Comparison of ENCODE assay signal across 1 cellular context in the genomic region with DNA sequence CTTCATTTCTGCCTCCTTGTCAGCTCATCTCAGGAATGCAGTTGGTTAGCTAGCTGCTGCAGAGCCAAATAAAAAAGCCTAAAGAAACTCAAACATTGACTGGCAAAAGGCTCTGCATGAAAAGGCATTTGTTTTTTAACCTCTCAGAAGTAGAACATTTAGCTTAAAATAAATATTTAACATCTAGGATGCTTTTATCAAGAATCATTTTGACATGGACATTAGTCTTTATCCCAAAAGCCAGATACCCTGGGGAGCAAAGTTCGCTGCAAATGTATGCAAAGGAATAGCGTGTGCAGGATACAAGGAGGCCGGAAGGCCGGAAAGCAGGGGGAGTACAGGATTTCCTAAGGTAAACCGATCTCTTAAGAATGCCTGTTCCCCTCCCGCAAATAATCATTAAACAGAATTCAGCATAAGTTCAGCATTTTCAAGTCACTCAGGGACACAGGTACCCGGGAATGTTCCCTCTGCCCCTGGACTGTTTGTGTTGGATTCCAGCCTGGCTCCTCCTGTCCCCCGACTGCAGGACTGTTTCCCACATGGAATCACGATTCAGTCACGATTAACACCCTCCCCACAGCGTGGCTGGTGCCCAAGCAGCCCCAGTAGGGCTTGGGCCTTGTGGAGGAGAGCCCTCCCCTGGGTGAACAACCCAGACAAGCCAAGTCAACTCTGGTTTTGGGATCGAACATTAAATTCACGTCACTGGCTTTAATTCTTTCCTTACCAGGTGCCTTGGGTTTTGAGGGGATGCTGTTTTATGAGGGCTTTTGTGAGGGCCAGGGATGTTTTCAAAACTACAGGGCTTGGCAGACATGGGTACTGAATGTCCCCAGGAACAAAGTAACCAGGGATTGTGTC.
A peak's percentile ranks its signal among the peaks of the same experiment; 100 is the strongest.
TF ChIP-seq lines count a peak whose summit lies in the region.

No MANE protein-coding gene starts in this region.

TF ChIP-seq in HepG2, 621 proteins besides CTCF, POLR2A, EP300 and RAD21 (continued from another document):
- TF ChIP-seq, protein P1, sequence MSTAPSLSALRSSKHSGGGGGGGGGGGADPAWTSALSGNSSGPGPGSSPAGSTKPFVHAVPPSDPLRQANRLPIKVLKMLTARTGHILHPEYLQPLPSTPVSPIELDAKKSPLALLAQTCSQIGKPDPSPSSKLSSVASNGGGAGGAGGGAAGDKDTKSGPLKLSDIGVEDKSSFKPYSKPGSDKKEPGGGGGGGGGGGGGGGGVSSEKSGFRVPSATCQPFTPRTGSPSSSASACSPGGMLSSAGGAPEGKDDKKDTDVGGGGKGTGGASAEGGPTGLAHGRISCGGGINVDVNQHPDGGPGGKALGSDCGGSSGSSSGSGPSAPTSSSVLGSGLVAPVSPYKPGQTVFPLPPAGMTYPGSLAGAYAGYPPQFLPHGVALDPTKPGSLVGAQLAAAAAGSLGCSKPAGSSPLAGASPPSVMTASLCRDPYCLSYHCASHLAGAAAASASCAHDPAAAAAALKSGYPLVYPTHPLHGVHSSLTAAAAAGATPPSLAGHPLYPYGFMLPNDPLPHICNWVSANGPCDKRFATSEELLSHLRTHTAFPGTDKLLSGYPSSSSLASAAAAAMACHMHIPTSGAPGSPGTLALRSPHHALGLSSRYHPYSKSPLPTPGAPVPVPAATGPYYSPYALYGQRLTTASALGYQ (CRISPR knock-in tag; IDR thresholded peaks at IDR 0.05), result peak; percentile 65; the same call in 1 of the 2 replicates
- TF ChIP-seq MIER3 (CRISPR knock-in tag; IDR thresholded peaks at IDR 0.05; ENCODE audit: borderline replicate concordance), result no peak
- TF ChIP-seq SIX1 (CRISPR knock-in tag; IDR thresholded peaks at IDR 0.05; ENCODE audit: borderline replicate concordance), result peak; percentile 80; the same call in 1 of the 2 replicates
- TF ChIP-seq, protein P2, sequence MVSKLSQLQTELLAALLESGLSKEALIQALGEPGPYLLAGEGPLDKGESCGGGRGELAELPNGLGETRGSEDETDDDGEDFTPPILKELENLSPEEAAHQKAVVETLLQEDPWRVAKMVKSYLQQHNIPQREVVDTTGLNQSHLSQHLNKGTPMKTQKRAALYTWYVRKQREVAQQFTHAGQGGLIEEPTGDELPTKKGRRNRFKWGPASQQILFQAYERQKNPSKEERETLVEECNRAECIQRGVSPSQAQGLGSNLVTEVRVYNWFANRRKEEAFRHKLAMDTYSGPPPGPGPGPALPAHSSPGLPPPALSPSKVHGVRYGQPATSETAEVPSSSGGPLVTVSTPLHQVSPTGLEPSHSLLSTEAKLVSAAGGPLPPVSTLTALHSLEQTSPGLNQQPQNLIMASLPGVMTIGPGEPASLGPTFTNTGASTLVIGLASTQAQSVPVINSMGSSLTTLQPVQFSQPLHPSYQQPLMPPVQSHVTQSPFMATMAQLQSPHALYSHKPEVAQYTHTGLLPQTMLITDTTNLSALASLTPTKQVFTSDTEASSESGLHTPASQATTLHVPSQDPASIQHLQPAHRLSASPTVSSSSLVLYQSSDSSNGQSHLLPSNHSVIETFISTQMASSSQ (IDR thresholded peaks at IDR 0.05; ENCODE audit: low read depth), result peak; percentile 65
- TF ChIP-seq, protein P2 (CRISPR knock-in tag; IDR thresholded peaks at IDR 0.05; ENCODE audit: borderline replicate concordance), result peak; percentile 11; the same call in 1 of the 2 replicates
- TF ChIP-seq, protein P3, sequence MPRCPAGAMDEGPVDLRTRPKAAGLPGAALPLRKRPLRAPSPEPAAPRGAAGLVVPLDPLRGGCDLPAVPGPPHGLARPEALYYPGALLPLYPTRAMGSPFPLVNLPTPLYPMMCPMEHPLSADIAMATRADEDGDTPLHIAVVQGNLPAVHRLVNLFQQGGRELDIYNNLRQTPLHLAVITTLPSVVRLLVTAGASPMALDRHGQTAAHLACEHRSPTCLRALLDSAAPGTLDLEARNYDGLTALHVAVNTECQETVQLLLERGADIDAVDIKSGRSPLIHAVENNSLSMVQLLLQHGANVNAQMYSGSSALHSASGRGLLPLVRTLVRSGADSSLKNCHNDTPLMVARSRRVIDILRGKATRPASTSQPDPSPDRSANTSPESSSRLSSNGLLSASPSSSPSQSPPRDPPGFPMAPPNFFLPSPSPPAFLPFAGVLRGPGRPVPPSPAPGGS (CRISPR knock-in tag; IDR thresholded peaks at IDR 0.05), result peak; percentile 23; the same call in 1 of the 2 replicates
- TF ChIP-seq ETV5 (CRISPR knock-in tag; IDR thresholded peaks at IDR 0.05; ENCODE audit: borderline replicate concordance), result peak; percentile 97
- 0 out of 2 replicates have a peak, but pooled peaks have one; percentile 43 for TF ChIP-seq ZNF891 (CRISPR knock-in tag; IDR thresholded peaks at IDR 0.05)
- TF ChIP-seq MED1 (CRISPR knock-in tag; IDR thresholded peaks at IDR 0.05), result peak; percentile 94
- peak; percentile 54 for TF ChIP-seq FOXA3 (CRISPR knock-in tag; IDR thresholded peaks at IDR 0.05)
- TF ChIP-seq HMG20B (CRISPR knock-in tag; conservative IDR thresholded peaks at IDR 0.05), result no peak
- peak; percentile 22; the same call in 1 of the 2 replicates for TF ChIP-seq ZNF292 (CRISPR knock-in tag; IDR thresholded peaks at IDR 0.05; ENCODE audit: borderline replicate concordance, low read depth)
- peak; percentile 69; the same call in 1 of the 2 replicates for TF ChIP-seq MED13 (CRISPR knock-in tag; IDR thresholded peaks at IDR 0.05)
- TF ChIP-seq PPARG (CRISPR knock-in tag; conservative IDR thresholded peaks at IDR 0.05), result peak; percentile 64
- TF ChIP-seq SP5 (CRISPR knock-in tag; IDR thresholded peaks at IDR 0.05; ENCODE audit: borderline replicate concordance, low read depth), result 0 out of 2 replicates have a peak, but pooled peaks have one; percentile 44
- TF ChIP-seq, protein P4, sequence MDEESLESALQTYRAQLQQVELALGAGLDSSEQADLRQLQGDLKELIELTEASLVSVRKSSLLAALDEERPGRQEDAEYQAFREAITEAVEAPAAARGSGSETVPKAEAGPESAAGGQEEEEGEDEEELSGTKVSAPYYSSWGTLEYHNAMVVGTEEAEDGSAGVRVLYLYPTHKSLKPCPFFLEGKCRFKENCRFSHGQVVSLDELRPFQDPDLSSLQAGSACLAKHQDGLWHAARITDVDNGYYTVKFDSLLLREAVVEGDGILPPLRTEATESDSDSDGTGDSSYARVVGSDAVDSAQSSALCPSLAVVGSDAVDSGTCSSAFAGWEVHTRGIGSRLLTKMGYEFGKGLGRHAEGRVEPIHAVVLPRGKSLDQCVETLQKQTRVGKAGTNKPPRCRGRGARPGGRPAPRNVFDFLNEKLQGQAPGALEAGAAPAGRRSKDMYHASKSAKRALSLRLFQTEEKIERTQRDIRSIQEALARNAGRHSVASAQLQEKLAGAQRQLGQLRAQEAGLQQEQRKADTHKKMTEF (CRISPR knock-in tag; IDR thresholded peaks at IDR 0.05), result peak; percentile 51; the same call in 1 of the 2 replicates
- TF ChIP-seq, protein P5, sequence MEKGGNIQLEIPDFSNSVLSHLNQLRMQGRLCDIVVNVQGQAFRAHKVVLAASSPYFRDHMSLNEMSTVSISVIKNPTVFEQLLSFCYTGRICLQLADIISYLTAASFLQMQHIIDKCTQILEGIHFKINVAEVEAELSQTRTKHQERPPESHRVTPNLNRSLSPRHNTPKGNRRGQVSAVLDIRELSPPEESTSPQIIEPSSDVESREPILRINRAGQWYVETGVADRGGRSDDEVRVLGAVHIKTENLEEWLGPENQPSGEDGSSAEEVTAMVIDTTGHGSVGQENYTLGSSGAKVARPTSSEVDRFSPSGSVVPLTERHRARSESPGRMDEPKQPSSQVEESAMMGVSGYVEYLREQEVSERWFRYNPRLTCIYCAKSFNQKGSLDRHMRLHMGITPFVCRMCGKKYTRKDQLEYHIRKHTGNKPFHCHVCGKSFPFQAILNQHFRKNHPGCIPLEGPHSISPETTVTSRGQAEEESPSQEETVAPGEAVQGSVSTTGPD (CRISPR knock-in tag; IDR thresholded peaks at IDR 0.05), result peak; percentile 57; the same call in 1 of the 2 replicates
- no peak for TF ChIP-seq HOXA7 (CRISPR knock-in tag; IDR thresholded peaks at IDR 0.05)
- TF ChIP-seq, protein P6, sequence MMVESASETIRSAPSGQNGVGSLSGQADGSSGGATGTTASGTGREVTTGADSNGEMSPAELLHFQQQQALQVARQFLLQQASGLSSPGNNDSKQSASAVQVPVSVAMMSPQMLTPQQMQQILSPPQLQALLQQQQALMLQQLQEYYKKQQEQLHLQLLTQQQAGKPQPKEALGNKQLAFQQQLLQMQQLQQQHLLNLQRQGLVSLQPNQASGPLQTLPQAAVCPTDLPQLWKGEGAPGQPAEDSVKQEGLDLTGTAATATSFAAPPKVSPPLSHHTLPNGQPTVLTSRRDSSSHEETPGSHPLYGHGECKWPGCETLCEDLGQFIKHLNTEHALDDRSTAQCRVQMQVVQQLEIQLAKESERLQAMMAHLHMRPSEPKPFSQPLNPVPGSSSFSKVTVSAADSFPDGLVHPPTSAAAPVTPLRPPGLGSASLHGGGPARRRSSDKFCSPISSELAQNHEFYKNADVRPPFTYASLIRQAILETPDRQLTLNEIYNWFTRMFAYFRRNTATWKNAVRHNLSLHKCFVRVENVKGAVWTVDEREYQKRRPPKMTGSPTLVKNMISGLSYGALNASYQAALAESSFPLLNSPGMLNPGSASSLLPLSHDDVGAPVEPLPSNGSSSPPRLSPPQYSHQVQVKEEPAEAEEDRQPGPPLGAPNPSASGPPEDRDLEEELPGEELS (CRISPR knock-in tag; IDR thresholded peaks at IDR 0.05), result peak; percentile 87
- peak; percentile 32; the same call in 1 of the 2 replicates for TF ChIP-seq BCL6 (CRISPR knock-in tag; IDR thresholded peaks at IDR 0.05)
- TF ChIP-seq RELA (CRISPR knock-in tag; IDR thresholded peaks at IDR 0.05), result peak; percentile 91; the same call in 1 of the 2 replicates
- TF ChIP-seq, protein P7, sequence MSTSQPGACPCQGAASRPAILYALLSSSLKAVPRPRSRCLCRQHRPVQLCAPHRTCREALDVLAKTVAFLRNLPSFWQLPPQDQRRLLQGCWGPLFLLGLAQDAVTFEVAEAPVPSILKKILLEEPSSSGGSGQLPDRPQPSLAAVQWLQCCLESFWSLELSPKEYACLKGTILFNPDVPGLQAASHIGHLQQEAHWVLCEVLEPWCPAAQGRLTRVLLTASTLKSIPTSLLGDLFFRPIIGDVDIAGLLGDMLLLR (CRISPR knock-in tag; IDR thresholded peaks at IDR 0.05), result 0 out of 2 replicates have a peak, but pooled peaks have one; percentile 10
- no peak for TF ChIP-seq SOX6 (IDR thresholded peaks at IDR 0.05)
- TF ChIP-seq SOX6 (CRISPR knock-in tag; IDR thresholded peaks at IDR 0.05), result peak; percentile 88
- TF ChIP-seq STAG1 (CRISPR knock-in tag; IDR thresholded peaks at IDR 0.05), result peak; percentile 31; the same call in 1 of the 2 replicates
- peak; percentile 73 for TF ChIP-seq TBX2 (CRISPR knock-in tag; IDR thresholded peaks at IDR 0.05; ENCODE audit: borderline replicate concordance)
- TF ChIP-seq ZNF619 (CRISPR knock-in tag; IDR thresholded peaks at IDR 0.05), result 0 out of 2 replicates have a peak, but pooled peaks have one; percentile 69
- 0 out of 2 replicates have a peak, but pooled peaks have one; percentile 37 for TF ChIP-seq ZBTB20 (CRISPR knock-in tag; IDR thresholded peaks at IDR 0.05; ENCODE audit: borderline replicate concordance, low read depth)
- peak; percentile 24; the same call in 1 of the 2 replicates for TF ChIP-seq SOX13 (IDR thresholded peaks at IDR 0.05)
- TF ChIP-seq SOX13 (CRISPR knock-in tag; conservative IDR thresholded peaks at IDR 0.05 in 1 of 2, IDR thresholded peaks at IDR 0.05 in 1 of 2), result peak in 1 of 2 experiments; percentile 65; a peak in 1 of 4 replicates
- TF ChIP-seq HOXD1 (CRISPR knock-in tag; IDR thresholded peaks at IDR 0.05), result peak; percentile 68; the same call in 1 of the 2 replicates
- TF ChIP-seq NPAS2 (CRISPR knock-in tag; IDR thresholded peaks at IDR 0.05; ENCODE audit: borderline replicate concordance), result no peak
- TF ChIP-seq RXRA (CRISPR knock-in tag; IDR thresholded peaks at IDR 0.05), result peak; percentile 81
- TF ChIP-seq ZNF878 (CRISPR knock-in tag; IDR thresholded peaks at IDR 0.05), result no peak
- peak; percentile 35; the same call in 1 of the 2 replicates for TF ChIP-seq ZNF713 (CRISPR knock-in tag; IDR thresholded peaks at IDR 0.05)
- no peak for TF ChIP-seq STAT5B (CRISPR knock-in tag; IDR thresholded peaks at IDR 0.05)
- peak; percentile 24; the same call in 1 of the 2 replicates for TF ChIP-seq DMAP1 (CRISPR knock-in tag; IDR thresholded peaks at IDR 0.05)
